Comparison of ENCODE assay signal across 35 cellular contexts in genomic region chr20:21155268-21155667, GRCh38. TPM values are rescaled to one million over a fixed set of nuclear protein-coding genes. Genes with fewer than 3 reads are reported as not detected.
"Had no signal": no experiment of that assay in that cellular context is flagged by ENCODE, and none has a peak within 500 bp of the region (broad histone marks: within the 10 kb centered on the region; RNA-seq: fewer than 3 reads in every experiment).

No MANE protein-coding gene starts in this region.

- H3K9ac ChIP-seq: neural progenitor cell, parathyroid adenoma had no signal

- H3K36me3 ChIP-seq: left lung, lower lobe of right lung, neural progenitor cell, neutrophil, right atrium auricular region, uterus had no signal

- H3K4me2 ChIP-seq: neural progenitor cell had no signal

- FAIRE-seq: islet of Langerhans, kidney, small intestine had no signal

- H3K4me1 ChIP-seq: left lung, lower lobe of right lung, neural progenitor cell, parathyroid adenoma, right atrium auricular region, spleen, suprapubic skin, tibial artery, uterus had no signal

- H3K79me2 ChIP-seq: parathyroid adenoma had no signal

- H3K27ac ChIP-seq: left lung, lower lobe of right lung, neural progenitor cell, neutrophil, parathyroid adenoma, right atrium auricular region, spleen, suprapubic skin, thoracic aorta, tibial artery, uterus had no signal

- H3K27me3 ChIP-seq: left lung, neural progenitor cell, neutrophil, right atrium auricular region, spleen, suprapubic skin, tibial artery, uterus had no signal

- H3K9me3 ChIP-seq: left lung, lower lobe of right lung, neutrophil, psoas muscle, right atrium auricular region, suprapubic skin, thoracic aorta, tibial artery, uterus had no signal

- ATAC-seq: left lung; lower lobe of right lung; natural killer cell; sciatic nerve; stimulated activated effector memory CD8-positive, alpha-beta T cell treated with anti-CD3 and anti-CD28 coated beads, Interleukin-12 subunit alpha, Interleukin-12 subunit beta, amount 100 ng/mL, for 72 hours had no signal

- H3K4me3 ChIP-seq: left lung, lower lobe of right lung, neural progenitor cell, psoas muscle, right atrium auricular region, spleen, suprapubic skin, thoracic aorta, tibial artery, uterus had no signal

- DNase-seq: hypothalamus; immature natural killer cell; kidney; left colon; left lung; lower lobe of right lung; mammary epithelial cell; mesenchymal stem cell; naive B cell; natural killer cell; nephron progenitor cell; occipital lobe; psoas muscle; small intestine; spleen; stimulated activated CD4-positive, alpha-beta T cell treated with anti-CD3 and anti-CD28 coated beads, Interleukin-4, amount 100 ng/mL, for 24 hours; stimulated activated naive CD4-positive, alpha-beta T cell; tibial artery; uterus had no signal

- H2AFZ ChIP-seq: neural progenitor cell, parathyroid adenoma had no signal

RNA-seq across cellular contexts. Expression of gene LINC00237, which starts 49.1 kb away (rescaled TPM):
- total RNA-seq: kidney, left colon, left lung, liver, lower lobe of right lung, mammary epithelial cell, mucosa of gallbladder, natural killer cell, osteocyte, posterior vena cava, psoas muscle, renal cortical epithelial cell, right atrium auricular region, sciatic nerve, spleen, subcutaneous adipose tissue, thoracic aorta, ureter, uterus had no signal
- polyA plus RNA-seq: liver, mammary epithelial cell, psoas muscle, small intestine had no signal
